ENCODE assay signal across 17 cellular contexts in genomic region chr10:48241301-48241700, GRCh38. TPM values are rescaled to one million over a fixed set of nuclear protein-coding genes. Genes with fewer than 3 reads are reported as not detected.
A peak's percentile ranks its signal among the peaks of the same experiment; 100 is the strongest.
DNase-seq lines count a peak whose midpoint lies in the region; ATAC-seq and TF ChIP-seq lines count a peak whose summit lies in the region.
"Had no signal": no experiment of that assay in that cellular context is flagged by ENCODE, and none has a peak within 500 bp of the region (broad histone marks: within the 10 kb centered on the region; RNA-seq: fewer than 3 reads in every experiment).

No MANE protein-coding gene starts in this region.

- no peak overlapping the region for H3K4me3 Mint-ChIP-seq in GM23338
- H3K4me3 Mint-ChIP-seq: CD4-positive, CD25-positive, alpha-beta regulatory T cell; CD8-positive, alpha-beta memory T cell; IgD-negative memory B cell had no signal

- H3K36me3 Mint-ChIP-seq in GM23338 (ENCODE audit: low read depth) = no peaks in the 10 kb centered on the region
- H3K36me3 Mint-ChIP-seq: CD4-positive, CD25-positive, alpha-beta regulatory T cell; CD8-positive, alpha-beta memory T cell; IgD-negative memory B cell had no signal

- H3K27me3 Mint-ChIP-seq in GM23338 (ENCODE audit: insufficient read depth, low read depth, poor library complexity) = peaks cover 3% of the 10 kb centered on the region
- H3K27me3 Mint-ChIP-seq: CD4-positive, CD25-positive, alpha-beta regulatory T cell had no signal

- TF ChIP-seq EP300 in sigmoid colon (IDR thresholded peaks at IDR 0.05) = no peak

- H3K9me3 ChIP-seq in right cardiac atrium (ENCODE audit: control insufficient read depth, low read length) (no peaks in the 10 kb centered on the region), HEK293 (ENCODE audit: control insufficient read depth, insufficient read depth, low read depth, low read length) (no peaks in the 10 kb centered on the region), sigmoid colon (no peaks in the 10 kb centered on the region)
- H3K9me3 ChIP-seq: BE2C, HAP-1 had no signal

- intact Hi-C loops in Right ventricle myocardium inferior (cut with DNase I) (no loop called here), right cardiac atrium (cut with DNase I) (no loop called here), sigmoid colon (cut with DNase I) (no loop called here)

- H3K27me3 ChIP-seq in right cardiac atrium (ENCODE audit: control insufficient read depth, insufficient read depth) = no peaks in the 10 kb centered on the region
- H3K27me3 ChIP-seq in GM23338 (ENCODE audit: insufficient read depth) = no peaks in the 10 kb centered on the region
- H3K27me3 ChIP-seq in sigmoid colon = peaks cover 0 to 2% (median 0%) of the 10 kb centered on the region in 3 donors
- H3K27me3 ChIP-seq: BE2C had no signal

- H3F3A ChIP-seq in GM23338 (replicated peaks; ENCODE audit: low read depth) = no peaks in the 10 kb centered on the region

- H3K27ac ChIP-seq in right cardiac atrium (ENCODE audit: low read length) (no peak overlapping the region), GM23338 (ENCODE audit: low read depth) (no peak overlapping the region), HEK293 (ENCODE audit: extremely low read depth, low read depth, low read length) (no peak overlapping the region), sigmoid colon (no peak overlapping the region)

- ATAC-seq in Right ventricle myocardium inferior (peak; percentile 36), right cardiac atrium (no peak), GM23338 (no peak)
- ATAC-seq: HepG2 had no signal

- H3K79me2 ChIP-seq in GM23338 (replicated peaks; ENCODE audit: insufficient read depth) = no peaks in the 10 kb centered on the region

- CTCF ChIA-PET in HEK293 (lab: Yijun Ruan, JAX) = no interaction called here

- peak overlapping the region; percentile 14; the same call in 1 of the 2 replicates for H3K27ac Mint-ChIP-seq in GM23338
- H3K27ac Mint-ChIP-seq: CD4-positive, CD25-positive, alpha-beta regulatory T cell; CD8-positive, alpha-beta memory T cell; IgD-negative memory B cell had no signal

- H3K36me3 ChIP-seq in GM23338 (ENCODE audit: insufficient read depth) = no peaks in the 10 kb centered on the region
- no peaks in the 10 kb centered on the region for H3K36me3 ChIP-seq in HEK293 (ENCODE audit: control insufficient read depth in 2 of 2, insufficient read depth in 1 of 2, low read length in 2 of 2)
- H3K36me3 ChIP-seq in sigmoid colon = no peaks in the 10 kb centered on the region
- H3K36me3 ChIP-seq: BE2C, HAP-1 had no signal

- no peak overlapping the region for H3K4me2 ChIP-seq in GM23338

- POLR2A ChIA-PET in HEK293 (lab: Yijun Ruan, JAX) = interaction anchor here (0.5 kb wide), 1 partner anchor 30 kb away, joined by 3 read pairs; no protein-coding TSS in a partner anchor

- H4K20me1 ChIP-seq in GM23338 (replicated peaks; ENCODE audit: insufficient read depth) = no peaks in the 10 kb centered on the region

- TF ChIP-seq CTCF in GM23338 (conservative IDR thresholded peaks at IDR 0.05; ENCODE audit: low read depth in 2 of 2) (no peak), HEK293 (tag by site-specific recombination; IDR thresholded peaks at IDR 0.05) (no peak), sigmoid colon (IDR thresholded peaks at IDR 0.05) (no peak)

- no peak overlapping the region for H2AFZ ChIP-seq in GM23338

- H3K4me1 Mint-ChIP-seq in GM23338 = peaks cover 17% of the 10 kb centered on the region
- H3K4me1 Mint-ChIP-seq: CD8-positive, alpha-beta memory T cell; IgD-negative memory B cell had no signal

- no peak for TF ChIP-seq POLR2A in sigmoid colon (IDR thresholded peaks at IDR 0.05)

- H3K9me3 Mint-ChIP-seq in GM23338 = 0 out of 3 replicates have a peak, but pooled peaks cover 2% of the 10 kb centered on the region
- H3K9me3 Mint-ChIP-seq: CD4-positive, CD25-positive, alpha-beta regulatory T cell; CD8-positive, alpha-beta memory T cell; IgD-negative memory B cell had no signal

- 0 out of 2 replicates have a peak, but pooled peaks cover 3% of the 10 kb centered on the region for H3K9me2 ChIP-seq in GM23338 (ENCODE audit: insufficient read depth)

- peaks cover 4% of the 10 kb centered on the region for H3K4me1 ChIP-seq in right cardiac atrium (ENCODE audit: control insufficient read depth, insufficient read depth, low read length)
- H3K4me1 ChIP-seq in GM23338 (ENCODE audit: insufficient read depth) = peaks cover 8% of the 10 kb centered on the region; the same call in 1 of the 2 replicates
- H3K4me1 ChIP-seq in HEK293 (ENCODE audit: control insufficient read depth, insufficient read depth, low read length) = no peaks in the 10 kb centered on the region
- no peaks in the 10 kb centered on the region for H3K4me1 ChIP-seq in sigmoid colon
- H3K4me1 ChIP-seq: BE2C, HAP-1 had no signal

- H3K4me3 ChIP-seq in right cardiac atrium (ENCODE audit: low read length) = no peak overlapping the region
- no peak overlapping the region for H3K4me3 ChIP-seq in GM23338
- H3K4me3 ChIP-seq in HEK293 (ENCODE audit: low read depth, low read length) = no peak overlapping the region
- H3K4me3 ChIP-seq in sigmoid colon = no peak overlapping the region
- H3K4me3 ChIP-seq: HAP-1 had no signal

- no peak for DNase-seq in Right ventricle myocardium inferior (ENCODE audit: missing footprints)
- no peak for DNase-seq in right cardiac atrium
- no peak for DNase-seq in GM23338 (ENCODE audit: low spot score)
- peak; percentile 39 for DNase-seq in sigmoid colon
- no peak for DNase-seq in LoVo (ENCODE audit: low spot score)
- DNase-seq in HPDE6-E6E7 (ENCODE audit: extremely low spot score) = no peak
- DNase-seq: ACHN; BE2C; C1 segment of cervical spinal cord; CD4-positive, CD25-positive, alpha-beta regulatory T cell; CD8-positive, alpha-beta memory T cell; COR-L47; KBM-7 had no signal

TF ChIP-seq in GM23338, 12 proteins besides CTCF, POLR2A, EP300 and RAD21:
- TF ChIP-seq EZH2phosphoT487 (IDR thresholded peaks at IDR 0.05; ENCODE audit: unreplicated experiment) (no peak), POLR2AphosphoS5 (IDR thresholded peaks at IDR 0.05; ENCODE audit: low read depth) (no peak), REST (IDR thresholded peaks at IDR 0.05; ENCODE audit: unreplicated experiment) (no peak)

TF ChIP-seq in HEK293, 187 proteins besides CTCF, POLR2A, EP300 and RAD21:
- TF ChIP-seq ZNF600 (tag by site-specific recombination; IDR thresholded peaks at IDR 0.05) = no peak
- TF ChIP-seq ZNF670 (tag by site-specific recombination; IDR thresholded peaks at IDR 0.05; ENCODE audit: low read depth) = no peak
- TF ChIP-seq RBAK (tag by site-specific recombination; IDR thresholded peaks at IDR 0.05) = no peak
- TF ChIP-seq ZBTB8A (tag by site-specific recombination; IDR thresholded peaks at IDR 0.05) = no peak
- peak; percentile 69 for TF ChIP-seq ZIC2 (tag by site-specific recombination; IDR thresholded peaks at IDR 0.05)
- TF ChIP-seq KLF1 (tag by site-specific recombination; IDR thresholded peaks at IDR 0.05) = no peak
- peak; percentile 82 for TF ChIP-seq GLIS1 (tag by site-specific recombination; IDR thresholded peaks at IDR 0.05)
- no peak for TF ChIP-seq ZNF157 (tag by site-specific recombination; IDR thresholded peaks at IDR 0.05)
- TF ChIP-seq ZNF596 (tag by site-specific recombination; IDR thresholded peaks at IDR 0.05) = no peak
- TF ChIP-seq, protein P1, sequence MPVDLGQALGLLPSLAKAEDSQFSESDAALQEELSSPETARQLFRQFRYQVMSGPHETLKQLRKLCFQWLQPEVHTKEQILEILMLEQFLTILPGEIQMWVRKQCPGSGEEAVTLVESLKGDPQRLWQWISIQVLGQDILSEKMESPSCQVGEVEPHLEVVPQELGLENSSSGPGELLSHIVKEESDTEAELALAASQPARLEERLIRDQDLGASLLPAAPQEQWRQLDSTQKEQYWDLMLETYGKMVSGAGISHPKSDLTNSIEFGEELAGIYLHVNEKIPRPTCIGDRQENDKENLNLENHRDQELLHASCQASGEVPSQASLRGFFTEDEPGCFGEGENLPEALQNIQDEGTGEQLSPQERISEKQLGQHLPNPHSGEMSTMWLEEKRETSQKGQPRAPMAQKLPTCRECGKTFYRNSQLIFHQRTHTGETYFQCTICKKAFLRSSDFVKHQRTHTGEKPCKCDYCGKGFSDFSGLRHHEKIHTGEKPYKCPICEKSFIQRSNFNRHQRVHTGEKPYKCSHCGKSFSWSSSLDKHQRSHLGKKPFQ (tag by site-specific recombination; IDR thresholded peaks at IDR 0.05) = no peak
- no peak for TF ChIP-seq ZNF366 (tag by site-specific recombination; conservative IDR thresholded peaks at IDR 0.05)
- no peak for TF ChIP-seq ZNF266 (tag by site-specific recombination; IDR thresholded peaks at IDR 0.05; ENCODE audit: low read depth)
- no peak for TF ChIP-seq KLF7 (tag by site-specific recombination; IDR thresholded peaks at IDR 0.05; ENCODE audit: borderline replicate concordance)
- TF ChIP-seq ZFHX2 (tag by site-specific recombination; conservative IDR thresholded peaks at IDR 0.05) = no peak
- TF ChIP-seq ZNF239 (tag by site-specific recombination; IDR thresholded peaks at IDR 0.05) = no peak
- TF ChIP-seq GFI1B (tag by site-specific recombination; IDR thresholded peaks at IDR 0.05) = no peak
TF ChIP-seq in HEK293: peak in this region for 2.

RNA-seq across cellular contexts. Expression of gene FRMPD2, which starts 33.2 kb away (rescaled TPM):
- not detected for total RNA-seq in Right ventricle myocardium inferior
- total RNA-seq in right cardiac atrium = 1 to 10 TPM; 3.5 to 6.5 (median 4.5) TPM
- 1.3 TPM for polyA plus RNA-seq in right cardiac atrium
- not detected in 2 replicates for total RNA-seq in GM23338 (2014; rRNA removed; shearing (Covaris generic))
- polyA plus RNA-seq in GM23338 (2016; fragmentation: Nextera tagmentation; extraction: Ambion mirVana) = not detected in 2 replicates
- total RNA-seq in sigmoid colon = not detected
- polyA plus RNA-seq in sigmoid colon = under 1 TPM in 1 of 3 donors, not detected in 2; 0.09 TPM
- total RNA-seq: CD4-positive, CD25-positive, alpha-beta regulatory T cell; CD8-positive, alpha-beta memory T cell had no signal
- polyA plus RNA-seq: CD4-positive, CD25-positive, alpha-beta regulatory T cell; CD8-positive, alpha-beta memory T cell; IgD-negative memory B cell had no signal
